In genomic region chr21:33071878-33072306, GRCh38 we compare ENCODE assay signal across 9 cellular contexts. TPM values are rescaled to one million over a fixed set of nuclear protein-coding genes. Genes with fewer than 3 reads are reported as not detected.
A peak's percentile ranks its signal among the peaks of the same experiment; 100 is the strongest.
DNase-seq lines count a peak whose midpoint lies in the region; ATAC-seq and TF ChIP-seq lines count a peak whose summit lies in the region.
"Had no signal": no experiment of that assay in that cellular context is flagged by ENCODE, and none has a peak within 500 bp of the region (broad histone marks: within the 10 kb centered on the region; RNA-seq: fewer than 3 reads in every experiment).

No MANE protein-coding gene starts in this region.

- ATAC-seq in heart right ventricle (no peak), GM21367 (IDR thresholded peaks at IDR 0.05; ENCODE audit: unreplicated experiment) (no peak)

- intact Hi-C loops in heart right ventricle (cut with DNase I) = no loop called here

- H3K27ac ChIP-seq in heart right ventricle (peak overlapping the region in 1 of 10 donors; percentile 44), skin epidermis (no peak overlapping the region)
- H3K27ac ChIP-seq: 22Rv1 had no signal

- WGBS in heart right ventricle, 2 donors = 1 to 2% methylated on average over 33 of the region's 33 CpGs

- TF ChIP-seq CTCF in WI38 (IDR thresholded peaks at IDR 0.05; ENCODE audit: low read depth, low read length) (no peak), heart right ventricle (IDR thresholded peaks at IDR 0.05) (no peak)

- H3K9me3 ChIP-seq in heart right ventricle = peaks cover 0 to 10% (median 0%) of the 10 kb centered on the region in 11 donors

- peaks cover 4 to 40% (median 15%) of the 10 kb centered on the region in 9 donors for H3K4me1 ChIP-seq in heart right ventricle

- H3K4me3 ChIP-seq in WI38 (ENCODE audit: low read depth, low read length) = peak overlapping the region; percentile 38
- peak overlapping the region in 9 of 10 donors; percentile 8 to 56 (median 46) for H3K4me3 ChIP-seq in heart right ventricle
- peak overlapping the region; percentile 5 to 34 (median 17) for H3K4me3 ChIP-seq in skin epidermis

- no peaks in the 10 kb centered on the region for H3K36me3 ChIP-seq in heart right ventricle

- DNase-seq in DMS 273 (lab: John Stamatoyannopoulos, UW; ENCODE audit: unreplicated experiment) (peak; percentile 63), DMS 273 treated with DMSO at 0.1 percent for 48 hours (lab: John Stamatoyannopoulos, UW) (no peak), heart right ventricle (no peak), SKM-1 (lab: John Stamatoyannopoulos, UW; ENCODE audit: unreplicated experiment) (no peak), T1000 (lab: John Stamatoyannopoulos, UW) (no peak)

- H3K27me3 ChIP-seq in heart right ventricle = peaks cover 19 to 100% (median 99%) of the 10 kb centered on the region in 7 donors

RNA-seq across cellular contexts. Expression of gene OLIG1, which starts 2.0 kb away (rescaled TPM):
- total RNA-seq in heart right ventricle = under 1 TPM in 4 of 10 donors, not detected in 6; 0.09 to 0.49 (median 0.12) TPM
- polyA plus RNA-seq in heart right ventricle = not detected

RNA-seq across cellular contexts. Expression of gene OLIG2, which starts 46.2 kb away (rescaled TPM):
- not detected for total RNA-seq in heart right ventricle
- polyA plus RNA-seq in heart right ventricle = not detected
